26 cellular contexts compared by ENCODE assay signal in the genomic region with DNA sequence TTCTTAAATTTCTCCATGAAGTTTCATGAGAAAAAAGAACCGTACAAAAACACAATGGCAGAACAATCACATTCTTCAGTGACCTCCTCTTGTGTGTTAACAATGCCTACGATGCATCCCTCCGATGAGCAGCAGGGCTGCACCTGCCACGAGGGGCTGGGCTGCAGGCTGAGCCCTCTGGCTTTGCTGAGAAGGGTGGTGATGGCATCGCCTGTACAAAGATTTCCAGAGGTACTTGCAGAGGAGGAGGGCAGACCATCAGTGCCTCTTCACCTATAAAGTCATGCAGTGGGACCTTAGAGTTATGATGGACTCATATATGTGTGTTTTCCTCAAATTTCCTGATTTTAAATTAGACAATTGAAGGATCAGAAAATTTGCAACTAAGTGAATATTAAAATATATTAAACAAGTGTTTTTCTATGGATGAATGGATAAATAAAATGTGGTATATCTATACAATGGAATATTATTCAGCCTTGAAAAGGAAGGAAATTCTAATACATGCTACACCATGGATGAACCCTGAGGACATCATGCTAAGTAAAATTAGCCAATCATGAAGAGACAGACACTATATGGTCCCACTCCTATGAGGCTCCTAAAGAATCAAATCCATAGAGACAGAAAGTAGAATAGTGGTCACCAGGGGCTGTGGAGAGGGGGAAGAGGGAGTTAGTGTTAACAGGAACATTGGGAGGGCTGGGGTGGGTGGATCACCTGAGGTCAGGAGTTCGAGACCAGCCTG.
"Had no signal": no experiment of that assay in that cellular context is flagged by ENCODE, and none has a peak within 500 bp of the region (broad histone marks: within the 10 kb centered on the region; RNA-seq: fewer than 3 reads in every experiment).

No MANE protein-coding gene starts in this region.

- DNase-seq: activated CD4-positive, alpha-beta memory T cell treated with anti-CD3 and anti-CD28 coated beads, Interleukin-2, amount 10 ng/mL, durations not matched to agents 7 days and 5 days; activated CD4-positive, alpha-beta T cell treated with anti-CD3 and anti-CD28 coated beads for 1 hour; activated CD4-positive, alpha-beta T cell treated with anti-CD3 and anti-CD28 coated beads for 4 hours; activated CD4-positive, alpha-beta T cell treated with anti-CD3 and anti-CD28 coated beads, Interleukin-2, amount 10 ng/mL, durations not matched to agents 7 days and 5 days; activated CD4-positive, alpha-beta T cell treated with anti-CD3 and anti-CD28 coated beads, Interleukin-2, amount 50 U/mL, for 4 hours; activated CD8-positive, alpha-beta memory T cell treated with anti-CD3 and anti-CD28 coated beads for 24 hours; activated effector memory CD4-positive, alpha-beta T cell treated with Interleukin-2 at 50 U/mL for 16 hours; activated gamma-delta T cell treated with Interleukin-2 at 50 U/mL for 16 hours; activated naive CD4-positive, alpha-beta T cell treated with anti-CD3 and anti-CD28 coated beads, Interleukin-2, amount 50 U/mL, for 16 hours; activated naive CD4-positive, alpha-beta T cell treated with Interleukin-2 at 50 U/mL for 16 hours; activated T-cell treated with anti-CD3 and anti-CD28 coated beads, Interleukin-2, amount 50 U/mL, for 4 hours; amniotic stem cell; anterior cingulate cortex; brain microvascular endothelial cell; caudate nucleus; colonic mucosa; effector CD8-positive, alpha-beta T cell; foreskin fibroblast; head of caudate nucleus; hippocampal formation; T-helper 2 cell had no signal

- H3K4me1 ChIP-seq: colonic mucosa had no signal

- H3K4me3 Mint-ChIP-seq: activated CD4-positive, alpha-beta memory T cell treated with anti-CD3 and anti-CD28 coated beads, Interleukin-2, amount 10 ng/mL, durations not matched to agents 7 days and 5 days; activated CD4-positive, alpha-beta T cell treated with anti-CD3 and anti-CD28 coated beads, Interleukin-2, amount 10 ng/mL, durations not matched to agents 7 days and 5 days; activated naive CD8-positive, alpha-beta T cell; activated T-cell treated with anti-CD3 and anti-CD28 coated beads, Interleukin-2, amount 50 U/mL, for 4 hours; activated T-helper 17 cell treated with anti-CD3 and anti-CD28 coated beads, Interleukin-2, amount 50 U/mL, for 72 hours had no signal

- H3K27ac ChIP-seq: brain microvascular endothelial cell, colonic mucosa had no signal

- H3K27ac Mint-ChIP-seq: activated CD4-positive, alpha-beta memory T cell treated with anti-CD3 and anti-CD28 coated beads, Interleukin-2, amount 10 ng/mL, durations not matched to agents 7 days and 5 days; activated CD4-positive, alpha-beta T cell treated with anti-CD3 and anti-CD28 coated beads, Interleukin-2, amount 10 ng/mL, durations not matched to agents 7 days and 5 days; activated naive CD8-positive, alpha-beta T cell; activated T-helper 17 cell treated with anti-CD3 and anti-CD28 coated beads, Interleukin-2, amount 50 U/mL, for 72 hours had no signal

- H3K27me3 ChIP-seq: brain microvascular endothelial cell, colonic mucosa had no signal

- H3K36me3 Mint-ChIP-seq: activated naive CD8-positive, alpha-beta T cell had no signal

- ATAC-seq: activated T-cell treated with anti-CD3 and anti-CD28 coated beads, Interleukin-2, amount 50 U/mL, for 4 hours; activated T-helper 17 cell treated with anti-CD3 and anti-CD28 coated beads, Interleukin-2, amount 50 U/mL, for 72 hours; esophagus mucosa had no signal

- H3K36me3 ChIP-seq: brain microvascular endothelial cell, colonic mucosa had no signal

- H3K9me3 ChIP-seq: colonic mucosa had no signal

- H3K4me1 Mint-ChIP-seq: activated CD4-positive, alpha-beta memory T cell treated with anti-CD3 and anti-CD28 coated beads, Interleukin-2, amount 10 ng/mL, durations not matched to agents 7 days and 5 days; activated CD4-positive, alpha-beta T cell treated with anti-CD3 and anti-CD28 coated beads, Interleukin-2, amount 10 ng/mL, durations not matched to agents 7 days and 5 days; activated T-helper 17 cell treated with anti-CD3 and anti-CD28 coated beads, Interleukin-2, amount 50 U/mL, for 72 hours had no signal

- H3K4me3 ChIP-seq: colonic mucosa had no signal

- FAIRE-seq: astrocyte, frontal cortex had no signal

- H3K27me3 Mint-ChIP-seq: activated CD4-positive, alpha-beta T cell treated with anti-CD3 and anti-CD28 coated beads, Interleukin-2, amount 10 ng/mL, durations not matched to agents 7 days and 5 days had no signal
